ENCODE assay signal across 14 cellular contexts in genomic region chr13:100671389-100672182, GRCh38. TPM values are rescaled to one million over a fixed set of nuclear protein-coding genes. Genes with fewer than 3 reads are reported as not detected.
DNase-seq lines count a peak whose midpoint lies in the region; ATAC-seq, FAIRE-seq and TF ChIP-seq lines count a peak whose summit lies in the region.
"Had no signal": no experiment of that assay in that cellular context is flagged by ENCODE, and none has a peak within 500 bp of the region (broad histone marks: within the 10 kb centered on the region; RNA-seq: fewer than 3 reads in every experiment).

No MANE protein-coding gene starts in this region.

- H3K27ac Mint-ChIP-seq in Caco-2 (ENCODE audit: unreplicated experiment) (peak overlapping the region; percentile 88), astrocyte (ENCODE audit: unreplicated experiment) (no peak overlapping the region), nephron (no peak overlapping the region)
- peak overlapping the region; percentile 52 for H3K27ac Mint-ChIP-seq in stimulated activated effector memory CD8-positive, alpha-beta T cell treated with anti-CD3 and anti-CD28 coated beads, Interleukin-12 subunit alpha, Interleukin-12 subunit beta, amount 100 ng/mL, for 72 hours

- no peak overlapping the region for H3K4me3 Mint-ChIP-seq in Caco-2 (ENCODE audit: unreplicated experiment)
- no peak overlapping the region for H3K4me3 Mint-ChIP-seq in astrocyte (ENCODE audit: unreplicated experiment)
- peak overlapping the region; percentile 30 to 54 (median 36) for H3K4me3 Mint-ChIP-seq in nephron
- no peak overlapping the region for H3K4me3 Mint-ChIP-seq in stimulated activated effector memory CD8-positive, alpha-beta T cell treated with anti-CD3 and anti-CD28 coated beads, Interleukin-12 subunit alpha, Interleukin-12 subunit beta, amount 100 ng/mL, for 72 hours

- H3K9me3 ChIP-seq in Caco-2 (no peaks in the 10 kb centered on the region), astrocyte (ENCODE audit: insufficient read depth, low read depth, low read length) (no peaks in the 10 kb centered on the region), tibial artery (no peaks in the 10 kb centered on the region)
- H3K9me3 ChIP-seq: BLaER1 treated with 17β-estradiol and CSF1 and Interleukin-3, amounts not matched to agents 10 nM and 100 nM had no signal

- H3K9ac ChIP-seq in astrocyte (ENCODE audit: low read length), result no peak overlapping the region

- FAIRE-seq in astrocyte (lab: Jason Lieb, UNC), result no peak
- FAIRE-seq: K562 had no signal

- BruUV-seq in Caco-2 (replicated peaks; lab: Mats Ljungman, UMichigan), result no TSS peak

- CTCF ChIA-PET in Caco-2 (lab: Charles Lee), result interaction anchor here (0.6 kb wide), 1 partner anchor 171 kb away, joined by 6 read pairs; no protein-coding TSS in a partner anchor

- DNase-seq in Caco-2, result no peak
- DNase-seq in astrocyte (ENCODE audit: low read depth), result peak; percentile 12
- no peak for DNase-seq in stimulated activated effector memory CD8-positive, alpha-beta T cell treated with anti-CD3 and anti-CD28 coated beads, Interleukin-12 subunit alpha, Interleukin-12 subunit beta, amount 100 ng/mL, for 72 hours (ENCODE audit: low spot score in 2 of 2)
- no peak for DNase-seq in HK-2 (ENCODE audit: unreplicated experiment)
- DNase-seq in tibial artery, result no peak
- DNase-seq: DMS79 treated with DMSO at 0.1 percent for 48 hours, H9, NCI-H1694 treated with DMSO at 0.1 percent for 48 hours had no signal

- POLR2A ChIA-PET in Caco-2 (lab: Charles Lee), result no interaction called here

- no peak overlapping the region for H3K27ac ChIP-seq in astrocyte (ENCODE audit: low read depth, low read length)
- no peak overlapping the region for H3K27ac ChIP-seq in tibial artery
- H3K27ac ChIP-seq: BLaER1 treated with 17β-estradiol and CSF1 and Interleukin-3, amounts not matched to agents 10 nM and 100 nM; SJSA1 had no signal

- H3K9me3 Mint-ChIP-seq in Caco-2 (ENCODE audit: unreplicated experiment) (no peaks in the 10 kb centered on the region), astrocyte (ENCODE audit: unreplicated experiment) (no peaks in the 10 kb centered on the region), nephron (no peaks in the 10 kb centered on the region)
- no peaks in the 10 kb centered on the region for H3K9me3 Mint-ChIP-seq in stimulated activated effector memory CD8-positive, alpha-beta T cell treated with anti-CD3 and anti-CD28 coated beads, Interleukin-12 subunit alpha, Interleukin-12 subunit beta, amount 100 ng/mL, for 72 hours
- H3K9me3 Mint-ChIP-seq: H9 had no signal

- peaks cover 17% of the 10 kb centered on the region for H3K4me1 Mint-ChIP-seq in Caco-2 (ENCODE audit: low read depth, unreplicated experiment)
- peaks cover 11% of the 10 kb centered on the region for H3K4me1 Mint-ChIP-seq in astrocyte (ENCODE audit: low read depth, unreplicated experiment)
- H3K4me1 Mint-ChIP-seq in nephron, result peaks cover 38% of the 10 kb centered on the region
- peaks cover 38% of the 10 kb centered on the region for H3K4me1 Mint-ChIP-seq in stimulated activated effector memory CD8-positive, alpha-beta T cell treated with anti-CD3 and anti-CD28 coated beads, Interleukin-12 subunit alpha, Interleukin-12 subunit beta, amount 100 ng/mL, for 72 hours

- H3K4me1 ChIP-seq in Caco-2 (peaks cover 15% of the 10 kb centered on the region), astrocyte (ENCODE audit: insufficient read depth, low read length) (peaks cover 28% of the 10 kb centered on the region), tibial artery (peaks cover 0 to 20% (median 13%) of the 10 kb centered on the region in 4 donors)

- intact Hi-C loops in Caco-2 (cut with micrococcal nuclease; ENCODE audit: unreplicated experiment) (no loop called here), tibial artery (cut with DNase I; ENCODE audit: low total_unique reads) (loop anchor here (10.0 kb wide), 1 partner anchor 717 kb away; no protein-coding TSS in a partner anchor)

- H3K4me3 ChIP-seq in Caco-2 (ENCODE audit: low read depth, low read length) (no peak overlapping the region), astrocyte (ENCODE audit: insufficient read depth, low read depth, low read length) (no peak overlapping the region), tibial artery (no peak overlapping the region)
- H3K4me3 ChIP-seq: BLaER1 treated with 17β-estradiol and CSF1 and Interleukin-3, amounts not matched to agents 10 nM and 100 nM; K562; SJSA1 had no signal

- H3K4me2 ChIP-seq in astrocyte (ENCODE audit: low read length), result no peak overlapping the region

- H3K36me3 ChIP-seq in Caco-2 (ENCODE audit: control insufficient read depth, insufficient read depth, low read length) (peaks cover 3% of the 10 kb centered on the region; the same call in 1 of the 2 replicates), astrocyte (ENCODE audit: insufficient read depth, low read length) (peaks cover 3% of the 10 kb centered on the region), tibial artery (peaks cover 0 to 18% (median 13%) of the 10 kb centered on the region in 3 donors)

- H4K20me1 ChIP-seq in astrocyte (ENCODE audit: insufficient read depth, low read length), result peaks cover 17% of the 10 kb centered on the region

- H2AFZ ChIP-seq in astrocyte (ENCODE audit: low read depth, low read length), result no peak overlapping the region

- H3K27me3 ChIP-seq in Caco-2 (replicated peaks; ENCODE audit: control insufficient read depth, insufficient read depth, low read length) (no peaks in the 10 kb centered on the region), astrocyte (ENCODE audit: insufficient read depth, low read length) (no peaks in the 10 kb centered on the region), tibial artery (no peaks in the 10 kb centered on the region)
- H3K27me3 ChIP-seq: SJSA1 had no signal

- H3K27me3 Mint-ChIP-seq in Caco-2 (ENCODE audit: insufficient read depth, unreplicated experiment), result no peaks in the 10 kb centered on the region
- no peaks in the 10 kb centered on the region for H3K27me3 Mint-ChIP-seq in astrocyte (ENCODE audit: low read depth, unreplicated experiment)
- peaks cover 4% of the 10 kb centered on the region for H3K27me3 Mint-ChIP-seq in nephron (ENCODE audit: low read depth)

- peaks cover 30% of the 10 kb centered on the region for H3K79me2 ChIP-seq in astrocyte (ENCODE audit: insufficient read depth, low read length)

- TF ChIP-seq CTCF in Caco-2 (IDR thresholded peaks at IDR 0.05; ENCODE audit: insufficient read depth in 1 of 2, low read depth in 1 of 2, low read length in 1 of 2, severe bottlenecking in 1 of 2, unreplicated experiment in 1 of 2) (no peak), astrocyte (IDR thresholded peaks at IDR 0.05; ENCODE audit: insufficient read depth, low read depth, low read length) (no peak), nephron (IDR thresholded peaks at IDR 0.05; ENCODE audit: unreplicated experiment in 3 of 3) (no peak), tibial artery (IDR thresholded peaks at IDR 0.05) (no peak)

- ATAC-seq in stimulated activated effector memory CD8-positive, alpha-beta T cell treated with anti-CD3 and anti-CD28 coated beads, Interleukin-12 subunit alpha, Interleukin-12 subunit beta, amount 100 ng/mL, for 72 hours, result no peak
- no peak for ATAC-seq in HG03135 (IDR thresholded peaks at IDR 0.05; ENCODE audit: unreplicated experiment)
- ATAC-seq: K562, Panc1 had no signal

- peaks cover 53% of the 10 kb centered on the region for H3K36me3 Mint-ChIP-seq in Caco-2 (ENCODE audit: insufficient read depth, unreplicated experiment)
- peaks cover 5% of the 10 kb centered on the region for H3K36me3 Mint-ChIP-seq in astrocyte (ENCODE audit: low read depth, unreplicated experiment)
- H3K36me3 Mint-ChIP-seq in nephron (ENCODE audit: low read depth), result peaks cover 32% of the 10 kb centered on the region
- peaks cover 56% of the 10 kb centered on the region for H3K36me3 Mint-ChIP-seq in stimulated activated effector memory CD8-positive, alpha-beta T cell treated with anti-CD3 and anti-CD28 coated beads, Interleukin-12 subunit alpha, Interleukin-12 subunit beta, amount 100 ng/mL, for 72 hours

RNA-seq across cellular contexts. Expression of gene TMTC4, which starts 3.0 kb away (rescaled TPM):
- 38.0 and 45.4 TPM in 2 replicates for total RNA-seq in Caco-2 (2022)
- total RNA-seq in astrocyte, result 7.7 and 8.4 TPM in 2 replicates

Comparison
In these comparisons a context has a peak if more than half of its experiments do, and no peak if none do; other contexts are left out.
1. H3K27ac Mint-ChIP-seq: peak in Caco-2 (single experiment) and stimulated activated effector memory CD8-positive, alpha-beta T cell treated with anti-CD3 and anti-CD28 coated beads, Interleukin-12 subunit alpha, Interleukin-12 subunit beta, amount 100 ng/mL, for 72 hours (single experiment); none in astrocyte (single experiment) and nephron (0 of 3).
2. H3K4me3 Mint-ChIP-seq: peak in nephron (3 of 3); none in Caco-2 (single experiment), astrocyte (single experiment) and stimulated activated effector memory CD8-positive, alpha-beta T cell treated with anti-CD3 and anti-CD28 coated beads, Interleukin-12 subunit alpha, Interleukin-12 subunit beta, amount 100 ng/mL, for 72 hours (single experiment).